Comparison of ENCODE assay signal across 10 cellular contexts in the genomic region with DNA sequence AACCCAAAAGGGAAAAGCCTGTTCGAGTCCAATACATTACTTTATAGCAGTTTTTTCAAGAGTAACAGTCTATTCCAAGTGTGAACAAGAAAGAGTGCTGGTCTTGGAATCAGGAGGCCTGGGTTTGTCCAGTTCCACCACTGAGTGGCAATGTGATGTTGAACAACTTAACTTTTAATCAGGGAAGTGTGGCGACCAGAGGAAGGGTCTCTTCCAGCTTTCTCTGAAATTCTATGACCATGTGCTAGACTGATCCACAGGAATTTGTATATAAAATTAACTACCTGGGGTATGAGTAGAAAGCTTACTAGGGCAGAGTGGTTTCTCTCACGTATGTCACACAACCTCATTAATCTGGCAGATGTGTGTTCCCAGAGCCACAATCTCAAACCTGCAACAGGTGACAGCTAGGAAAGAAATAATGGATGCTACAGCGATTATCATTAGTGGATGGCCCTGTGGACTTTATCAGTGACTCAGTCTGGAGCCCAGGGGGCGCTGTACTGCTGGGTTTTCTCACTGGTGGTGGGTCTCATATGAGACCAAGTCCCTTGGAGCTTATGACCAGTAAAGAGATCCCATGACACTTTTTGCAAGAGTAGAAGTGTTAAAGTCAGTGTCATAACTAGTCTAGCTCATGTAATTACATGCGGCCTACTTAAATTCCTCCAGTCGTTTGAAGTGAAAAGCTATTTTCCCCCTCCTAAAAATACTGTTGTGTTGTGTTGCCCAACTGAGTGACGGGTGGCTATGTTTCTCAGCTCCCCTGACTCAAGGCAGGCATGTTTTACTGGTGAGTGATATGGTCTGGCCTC.
A peak's percentile ranks its signal among the peaks of the same experiment; 100 is the strongest.
DNase-seq lines count a peak whose midpoint lies in the region; ATAC-seq and TF ChIP-seq lines count a peak whose summit lies in the region.
"Had no signal": no experiment of that assay in that cellular context is flagged by ENCODE, and none has a peak within 500 bp of the region (broad histone marks: within the 10 kb centered on the region; RNA-seq: fewer than 3 reads in every experiment).

No MANE protein-coding gene starts in this region.

- H3K4me1 ChIP-seq in BLaER1 = peaks cover 24% of the 10 kb centered on the region
- H3K4me1 ChIP-seq in H9 (ENCODE audit: insufficient read depth, low read length) = peaks cover 5% of the 10 kb centered on the region
- H3K4me1 ChIP-seq: parathyroid adenoma had no signal

- no peak overlapping the region for H3K27ac Mint-ChIP-seq in H9

- no peak overlapping the region for H3K56ac ChIP-seq in H9 (ENCODE audit: insufficient read length, low read depth, low read length)

- H3K27me3 ChIP-seq in BLaER1 (no peaks in the 10 kb centered on the region), H9 (ENCODE audit: insufficient read depth, low read length) (no peaks in the 10 kb centered on the region)

- TF ChIP-seq CTCF in H9 (conservative IDR thresholded peaks at IDR 0.05) (peak; percentile 89), WI38 (IDR thresholded peaks at IDR 0.05; ENCODE audit: low read depth, low read length) (peak; percentile 33; the same call in 1 of the 2 replicates)

- no peak overlapping the region for H4K8ac ChIP-seq in H9 (replicated peaks; ENCODE audit: insufficient read length, low read depth, low read length)

- H3T11ph ChIP-seq in H9 (ENCODE audit: low read length) = no peak overlapping the region

- no peaks in the 10 kb centered on the region for H3K9me3 Mint-ChIP-seq in H9
- H3K9me3 Mint-ChIP-seq: activated T-helper 2 cell treated with anti-CD3 and anti-CD28 coated beads, Interferon-gamma antibody, Interleukin-2, Interleukin-4, amounts not matched to agents 10 μg/mL and 5 μg/mL and 100 μg/mL, durations not matched to agents 14 hours and 24 hours and 36 hours had no signal

- no peak overlapping the region for H4K5ac ChIP-seq in H9 (ENCODE audit: insufficient read length, low read depth, low read length)

- H3K4me3 ChIP-seq in BLaER1 = no peak overlapping the region
- H3K4me3 ChIP-seq in WI38 (ENCODE audit: low read depth, low read length) = no peak overlapping the region

- no peak overlapping the region for H2BK120ac ChIP-seq in H9 (ENCODE audit: low read depth, low read length, poor library complexity, severe bottlenecking)

- no peak overlapping the region for H4K91ac ChIP-seq in H9 (ENCODE audit: insufficient read length, low read depth, low read length)

- no peaks in the 10 kb centered on the region for H3K27me3 Mint-ChIP-seq in H9 (ENCODE audit: low read depth)

- DNase-seq in H9 (peak; percentile 57), kidney tubule cell (ENCODE audit: low spot score) (peak; percentile 76), NCI-H1092 treated with DMSO at 0.1 percent for 48 hours (lab: John Stamatoyannopoulos, UW) (no peak), kidney glomerular epithelial cell (lab: John Stamatoyannopoulos, UW) (no peak)

- peaks cover 28% of the 10 kb centered on the region for H3K36me3 ChIP-seq in BLaER1

- no peak overlapping the region for H2AK5ac ChIP-seq in H9 (ENCODE audit: insufficient read length, low read length)

- H4K20me1 ChIP-seq in BLaER1 (no peaks in the 10 kb centered on the region), H9 (ENCODE audit: control insufficient read depth, insufficient read depth, insufficient read length) (no peaks in the 10 kb centered on the region)

- ATAC-seq in HG03280 (IDR thresholded peaks at IDR 0.05; ENCODE audit: unreplicated experiment) (no peak), GM19328 (IDR thresholded peaks at IDR 0.05; ENCODE audit: unreplicated experiment) (no peak)

- peak overlapping the region; percentile 64 for H3K4me2 ChIP-seq in BLaER1
- H3K4me2 ChIP-seq in H9 (ENCODE audit: insufficient read depth, insufficient read length, low read length) = no peak overlapping the region

- no peak overlapping the region for H3K9ac ChIP-seq in BLaER1
- no peak overlapping the region for H3K9ac ChIP-seq in H9 (ENCODE audit: extremely low read depth, insufficient read length, low read length)
- H3K9ac ChIP-seq: parathyroid adenoma had no signal

- H3K18ac ChIP-seq in H9 (ENCODE audit: insufficient read length, low read depth, low read length) = no peak overlapping the region

- no peaks in the 10 kb centered on the region for H3K79me1 ChIP-seq in H9 (ENCODE audit: insufficient read depth, low read depth, low read length, poor library complexity, severe bottlenecking)

- WGBS in H9 (ENCODE audit: extremely low coverage, insufficient read length, low lambda C conversion rate) = no CpG with 5 or more reads among the region's 8 CpGs

- H2BK20ac ChIP-seq in H9 (ENCODE audit: low read depth, low read length, poor library complexity, severe bottlenecking) = no peak overlapping the region

- no peak overlapping the region for H3K4me3 Mint-ChIP-seq in H9

- no peaks in the 10 kb centered on the region for H3K23me2 ChIP-seq in H9 (ENCODE audit: insufficient read length, low read depth, low read length, poor library complexity, severe bottlenecking)

- no peaks in the 10 kb centered on the region for H3K9me3 ChIP-seq in BLaER1
- no peaks in the 10 kb centered on the region for H3K9me3 ChIP-seq in H9 (ENCODE audit: control insufficient read depth, low read depth, low read length)

- H2BK12ac ChIP-seq in H9 (ENCODE audit: insufficient read length, low read depth, low read length) = no peak overlapping the region

- peaks cover 0 to 8% (median 2%) of the 10 kb centered on the region in 3 experiments; a peak in 2 of 7 replicates for H3K36me3 Mint-ChIP-seq in H9 (ENCODE audit: insufficient read depth in 1 of 3, low read depth in 3 of 3)

- H3K4me1 Mint-ChIP-seq in H9 = peaks cover 10 to 12% of the 10 kb centered on the region in 2 experiments

- H3K79me2 ChIP-seq in H9 (ENCODE audit: insufficient read depth, low read length) = no peaks in the 10 kb centered on the region
- H3K79me2 ChIP-seq: parathyroid adenoma had no signal

- no peak overlapping the region for H3K14ac ChIP-seq in H9 (ENCODE audit: insufficient read depth, low read length)

- no peak overlapping the region for H3K23ac ChIP-seq in H9 (ENCODE audit: insufficient read length, low read depth, low read length)

- no peak overlapping the region for H2BK15ac ChIP-seq in H9 (ENCODE audit: low read depth, low read length)

- no peak overlapping the region for H3K27ac ChIP-seq in BLaER1
- H3K27ac ChIP-seq in H9 (ENCODE audit: insufficient read length, low read depth, low read length) = no peak overlapping the region
- H3K27ac ChIP-seq: parathyroid adenoma had no signal

- no peak overlapping the region for H2BK5ac ChIP-seq in H9 (ENCODE audit: insufficient read length, low read length)

- H2AFZ ChIP-seq in H9 (ENCODE audit: low read length) = no peak overlapping the region
- H2AFZ ChIP-seq: parathyroid adenoma had no signal

- no peak overlapping the region for H3K4ac ChIP-seq in H9 (ENCODE audit: low read depth, low read length)

Comparison
In these comparisons a context has a peak if more than half of its experiments do, and no peak if none do; other contexts are left out.
1. DNase-seq: peak in H9 (single experiment) and kidney tubule cell (single experiment); none in NCI-H1092 treated with DMSO at 0.1 percent for 48 hours (single experiment) and kidney glomerular epithelial cell (single experiment).